Comparison of ENCODE assay signal across 1 cellular context in the genomic region with DNA sequence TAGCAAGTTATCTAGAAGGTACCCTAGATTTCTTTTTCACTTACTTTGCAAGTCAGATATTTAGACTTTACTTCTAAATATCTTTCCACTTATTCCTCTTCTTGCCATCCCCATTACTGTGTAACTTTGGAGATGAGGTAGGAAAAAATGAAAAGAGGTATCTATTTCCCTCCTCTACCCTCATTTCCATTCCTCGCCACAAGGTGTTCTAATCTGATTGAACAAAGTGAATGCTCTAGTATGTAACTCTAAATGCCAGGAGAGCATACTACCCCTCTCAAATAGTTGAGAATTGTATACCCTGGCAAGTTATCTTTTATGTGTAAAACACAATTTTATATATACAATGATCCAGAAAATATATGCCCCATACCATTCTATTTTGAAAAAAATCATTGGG.
TF ChIP-seq lines count a peak whose summit lies in the region.

No MANE protein-coding gene starts in this region.

TF ChIP-seq in GM23338, 12 proteins besides CTCF, POLR2A, EP300 and RAD21 (continued from another document):
- TF ChIP-seq, protein P1, sequence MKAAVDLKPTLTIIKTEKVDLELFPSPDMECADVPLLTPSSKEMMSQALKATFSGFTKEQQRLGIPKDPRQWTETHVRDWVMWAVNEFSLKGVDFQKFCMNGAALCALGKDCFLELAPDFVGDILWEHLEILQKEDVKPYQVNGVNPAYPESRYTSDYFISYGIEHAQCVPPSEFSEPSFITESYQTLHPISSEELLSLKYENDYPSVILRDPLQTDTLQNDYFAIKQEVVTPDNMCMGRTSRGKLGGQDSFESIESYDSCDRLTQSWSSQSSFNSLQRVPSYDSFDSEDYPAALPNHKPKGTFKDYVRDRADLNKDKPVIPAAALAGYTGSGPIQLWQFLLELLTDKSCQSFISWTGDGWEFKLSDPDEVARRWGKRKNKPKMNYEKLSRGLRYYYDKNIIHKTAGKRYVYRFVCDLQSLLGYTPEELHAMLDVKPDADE (IDR thresholded peaks at IDR 0.05) = no peak
- no peak for TF ChIP-seq JUNB (IDR thresholded peaks at IDR 0.05; ENCODE audit: unreplicated experiment)
- TF ChIP-seq POLR2AphosphoS5 (IDR thresholded peaks at IDR 0.05; ENCODE audit: low read depth) = no peak
- TF ChIP-seq CREB1 (CRISPR knock-in tag; IDR thresholded peaks at IDR 0.05; ENCODE audit: low read depth) = no peak
- no peak for TF ChIP-seq STAT1 (IDR thresholded peaks at IDR 0.05; ENCODE audit: unreplicated experiment)
- no peak for TF ChIP-seq ZNF114 (CRISPR knock-in tag; IDR thresholded peaks at IDR 0.05)
- TF ChIP-seq NANOG (IDR thresholded peaks at IDR 0.05; ENCODE audit: borderline replicate concordance) = no peak
- TF ChIP-seq REST (IDR thresholded peaks at IDR 0.05; ENCODE audit: unreplicated experiment) = no peak
- no peak for TF ChIP-seq EZH2 (IDR thresholded peaks at IDR 0.05; ENCODE audit: low read depth, unreplicated experiment)
